In the genomic region with DNA sequence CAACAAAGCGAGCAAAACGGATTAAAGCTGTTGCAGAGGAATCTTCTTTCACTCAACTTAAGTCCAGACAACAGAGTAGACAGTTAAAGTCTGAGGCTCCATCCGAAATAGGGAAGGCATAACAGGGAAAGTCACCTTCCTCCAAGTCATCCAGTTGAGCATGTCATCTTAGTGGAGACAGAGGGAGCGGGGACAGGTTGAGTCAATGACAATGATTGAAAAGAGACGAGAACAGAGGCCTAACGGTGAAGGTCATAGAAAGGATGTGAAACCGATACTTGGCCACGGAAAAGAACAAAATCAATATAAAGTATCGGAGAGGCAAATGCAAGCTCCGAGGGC, we compare ENCODE assay signal across 1 cellular context.
TF ChIP-seq lines count a peak whose summit lies in the region.

No MANE protein-coding gene starts in this region.

TF ChIP-seq in H1, 55 proteins besides CTCF, POLR2A, EP300 and RAD21:
- TF ChIP-seq JUN (IDR thresholded peaks at IDR 0.05; ENCODE audit: low read depth, low read length), result no peak
- no peak for TF ChIP-seq SAP30 (IDR thresholded peaks at IDR 0.05; ENCODE audit: insufficient read depth, insufficient replicate concordance, low read length)
- TF ChIP-seq CEBPB (IDR thresholded peaks at IDR 0.05; ENCODE audit: low read depth, low read length), result no peak
- TF ChIP-seq KDM1A (IDR thresholded peaks at IDR 0.05; ENCODE audit: borderline replicate concordance, low read length), result no peak
- TF ChIP-seq CHD2 (IDR thresholded peaks at IDR 0.05; ENCODE audit: low read length), result no peak
- no peak for TF ChIP-seq KDM4A (IDR thresholded peaks at IDR 0.05; ENCODE audit: low read depth, low read length, severe bottlenecking)
- TF ChIP-seq KDM5A (IDR thresholded peaks at IDR 0.05; ENCODE audit: low read length), result peak; percentile 4; the same call in 1 of the 2 replicates
